Comparison of ENCODE assay signal across 15 cellular contexts in genomic region chr1:234737210-234737761, GRCh38.
DNase-seq lines count a peak whose midpoint lies in the region; ATAC-seq, FAIRE-seq and TF ChIP-seq lines count a peak whose summit lies in the region.
"Had no signal": no experiment of that assay in that cellular context is flagged by ENCODE, and none has a peak within 500 bp of the region (broad histone marks: within the 10 kb centered on the region; RNA-seq: fewer than 3 reads in every experiment).

No MANE protein-coding gene starts in this region.

- CTCF ChIA-PET in HEK293 (lab: Yijun Ruan, JAX) (no interaction called here), H1 (lab: Charles Lee; ENCODE audit: partially characterized antibody) (interaction anchor here (0.6 to 1.7 kb wide), 3 partner anchors 10 to 218 kb away, joined by 3 to 4 read pairs (median 3); no protein-coding TSS in a partner anchor)
- CTCF ChIA-PET in CD8-positive, alpha-beta memory T cell (lab: Charles Lee), result no interaction called here

- H3K36me3 Mint-ChIP-seq in CD8-positive, alpha-beta memory T cell, result no peaks in the 10 kb centered on the region
- no peaks in the 10 kb centered on the region for H3K36me3 Mint-ChIP-seq in H9 (ENCODE audit: insufficient read depth in 1 of 3, low read depth in 3 of 3)

- H4K91ac ChIP-seq in H1 (replicated peaks; ENCODE audit: insufficient read length, low read length), result no peak overlapping the region
- H4K91ac ChIP-seq in H9 (ENCODE audit: insufficient read length, low read depth, low read length), result no peak overlapping the region

- no peaks in the 10 kb centered on the region for H3K9me3 Mint-ChIP-seq in CD8-positive, alpha-beta memory T cell
- H3K9me3 Mint-ChIP-seq in H9, result peaks cover 0 to 4% of the 10 kb centered on the region in 2 experiments; a peak in 1 of 5 replicates

- DNase-seq in activated effector memory CD4-positive, alpha-beta T cell treated with anti-CD3 and anti-CD28 coated beads, Interleukin-2, amount 50 U/mL, for 16 hours, result peak; percentile 12
- DNase-seq in activated effector memory CD4-positive, alpha-beta T cell treated with Interleukin-2 at 50 U/mL for 16 hours, result no peak
- DNase-seq in H1 (ENCODE audit: low read depth in 1 of 2, low spot score in 2 of 2) (no peak), sciatic nerve (ENCODE audit: low spot score) (peak; percentile 23), H9 (no peak), NCI-H524 treated with DMSO at 0.1 percent for 48 hours (lab: John Stamatoyannopoulos, UW) (no peak)
- DNase-seq in CD8-positive, alpha-beta memory T cell, result no peak
- DNase-seq: KG1, NCI-H526 had no signal

- H3K23me2 ChIP-seq in H1 (ENCODE audit: low read depth, low read length) (no peaks in the 10 kb centered on the region), H9 (ENCODE audit: insufficient read length, low read depth, low read length, poor library complexity, severe bottlenecking) (no peaks in the 10 kb centered on the region)

- no peaks in the 10 kb centered on the region for H3K79me2 ChIP-seq in H1 (ENCODE audit: control insufficient read depth in 1 of 2, insufficient read depth in 2 of 2, low read length in 2 of 2)
- no peaks in the 10 kb centered on the region for H3K79me2 ChIP-seq in H9 (ENCODE audit: insufficient read depth, low read length)

- H3K27me3 ChIP-seq in H1 (replicated peaks in 1 of 4; ENCODE audit: control insufficient read depth in 3 of 4, extremely low read depth in 1 of 4, insufficient read depth in 3 of 4, low read length in 3 of 4), result 0 out of 7 replicates have a peak, but pooled peaks cover 0 to 2% (median 0%) of the 10 kb centered on the region in 4 experiments
- H3K27me3 ChIP-seq in CD8-positive, alpha-beta memory T cell (ENCODE audit: insufficient read depth, low read length, poor library complexity, severe bottlenecking), result no peaks in the 10 kb centered on the region
- no peaks in the 10 kb centered on the region for H3K27me3 ChIP-seq in H9 (ENCODE audit: insufficient read depth, low read length)

- H3K4me3 ChIP-seq in HEK293 (ENCODE audit: low read depth, low read length), result no peak overlapping the region
- H3K4me3 ChIP-seq in H1 (ENCODE audit: extremely low read depth in 1 of 4, insufficient read depth in 2 of 4, low read depth in 3 of 4, low read length in 4 of 4), result no peak overlapping the region
- H3K4me3 ChIP-seq in CD8-positive, alpha-beta memory T cell (ENCODE audit: low read length), result no peak overlapping the region
- H3K4me3 ChIP-seq: A549 had no signal

- no peak for TF ChIP-seq POLR2A in H1 (IDR thresholded peaks at IDR 0.05; ENCODE audit: control extremely low read depth in 1 of 2, low read depth in 2 of 2, low read length in 2 of 2)

- H4K8ac ChIP-seq in H1 (ENCODE audit: extremely low read depth, insufficient read depth, low read length) (no peak overlapping the region), H9 (replicated peaks; ENCODE audit: insufficient read length, low read depth, low read length) (no peak overlapping the region)

- no peak overlapping the region for H2AFZ ChIP-seq in H1 (ENCODE audit: low read length)
- H2AFZ ChIP-seq in H9 (ENCODE audit: low read length), result no peak overlapping the region

- H3K4me2 ChIP-seq in H1 (ENCODE audit: insufficient read depth in 1 of 2, low read depth in 2 of 2, low read length in 2 of 2) (no peak overlapping the region), H9 (ENCODE audit: insufficient read depth, insufficient read length, low read length) (no peak overlapping the region)
- H3K4me2 ChIP-seq: A549 had no signal

- H3K79me1 ChIP-seq in H1 (ENCODE audit: low read depth, low read length) (no peaks in the 10 kb centered on the region), H9 (ENCODE audit: insufficient read depth, low read depth, low read length, poor library complexity, severe bottlenecking) (no peaks in the 10 kb centered on the region)

- no peak for TF ChIP-seq RAD21 in H1 (IDR thresholded peaks at IDR 0.05 in 1 of 2, conservative IDR thresholded peaks at IDR 0.05 in 1 of 2; ENCODE audit: low read depth in 2 of 2, low read length in 2 of 2)

- H3K4me1 ChIP-seq in HEK293 (ENCODE audit: control insufficient read depth, insufficient read depth, low read length), result no peaks in the 10 kb centered on the region
- peaks cover 0 to 2% (median 0%) of the 10 kb centered on the region in 4 experiments; a peak in 2 of 7 replicates for H3K4me1 ChIP-seq in H1 (replicated peaks in 1 of 4; ENCODE audit: control insufficient read depth in 3 of 4, insufficient read depth in 4 of 4, low read length in 3 of 4)
- H3K4me1 ChIP-seq in CD8-positive, alpha-beta memory T cell (ENCODE audit: insufficient read depth, low read length), result peaks cover 6% of the 10 kb centered on the region
- H3K4me1 ChIP-seq in H9 (ENCODE audit: insufficient read depth, low read length), result no peaks in the 10 kb centered on the region
- H3K4me1 ChIP-seq: A549 had no signal

- no peak overlapping the region for H2BK20ac ChIP-seq in H1 (ENCODE audit: low read length)
- no peak overlapping the region for H2BK20ac ChIP-seq in H9 (ENCODE audit: low read depth, low read length, poor library complexity, severe bottlenecking)

- H3T11ph ChIP-seq in H9 (ENCODE audit: low read length), result no peak overlapping the region

- no peak for TF ChIP-seq CTCF in HEK293 (tag by site-specific recombination; IDR thresholded peaks at IDR 0.05)
- TF ChIP-seq CTCF in H1 (IDR thresholded peaks at IDR 0.05; ENCODE audit: control extremely low read depth in 1 of 3, insufficient read depth in 1 of 3, low read depth in 1 of 3, low read length in 3 of 3), result no peak
- TF ChIP-seq CTCF in H9 (conservative IDR thresholded peaks at IDR 0.05), result no peak

- H3K9me3 ChIP-seq in HEK293 (ENCODE audit: control insufficient read depth, insufficient read depth, low read depth, low read length), result no peaks in the 10 kb centered on the region
- H3K9me3 ChIP-seq in H1 (ENCODE audit: insufficient read depth in 2 of 2, low read depth in 1 of 2, low read length in 1 of 2), result no peaks in the 10 kb centered on the region
- H3K9me3 ChIP-seq in CD8-positive, alpha-beta memory T cell (ENCODE audit: low read length), result no peaks in the 10 kb centered on the region
- H3K9me3 ChIP-seq in H9 (ENCODE audit: control insufficient read depth, low read depth, low read length), result no peaks in the 10 kb centered on the region
- H3K9me3 ChIP-seq: A549 had no signal

- intact Hi-C loops in sciatic nerve (cut with DNase I), result loop anchor here (10.0 kb wide), 1 partner anchor 328 kb away; no protein-coding TSS in a partner anchor

- no peak overlapping the region for H2BK5ac ChIP-seq in H1 (ENCODE audit: low read depth, low read length)
- H2BK5ac ChIP-seq in H9 (ENCODE audit: insufficient read length, low read length), result no peak overlapping the region

- H3K23ac ChIP-seq in H1 (ENCODE audit: insufficient read length) (no peak overlapping the region), H9 (ENCODE audit: insufficient read length, low read depth, low read length) (no peak overlapping the region)

- H3K27ac ChIP-seq in HEK293 (ENCODE audit: extremely low read depth, low read depth, low read length) (no peak overlapping the region), H1 (ENCODE audit: low read depth, low read length) (no peak overlapping the region), H9 (ENCODE audit: insufficient read length, low read depth, low read length) (no peak overlapping the region)
- no peak overlapping the region for H3K27ac ChIP-seq in CD8-positive, alpha-beta memory T cell (ENCODE audit: low read depth, low read length)

- H3K27me3 Mint-ChIP-seq in CD8-positive, alpha-beta memory T cell, result peaks cover 0 to 2% of the 10 kb centered on the region in 2 donors
- peaks cover 5% of the 10 kb centered on the region; the same call in 1 of the 2 replicates for H3K27me3 Mint-ChIP-seq in H9 (ENCODE audit: low read depth)

- H3K4ac ChIP-seq in H1 (replicated peaks; ENCODE audit: insufficient read length, low read depth, low read length) (no peak overlapping the region), H9 (ENCODE audit: low read depth, low read length) (no peak overlapping the region)

- peak overlapping the region in 1 of 8 donors; percentile 93 for H3K27ac Mint-ChIP-seq in CD8-positive, alpha-beta memory T cell
- H3K27ac Mint-ChIP-seq in H9, result no peak overlapping the region

- FAIRE-seq in H1 (lab: Jason Lieb, UNC), result no peak
- FAIRE-seq: A549, D721Med, GM12892, GM18507, HepG2 had no signal

- POLR2A ChIA-PET in HEK293 (lab: Yijun Ruan, JAX), result interaction anchor here (0.8 to 2.1 kb wide), 2 partner anchors 13 kb away, joined by 3 to 6 read pairs; no protein-coding TSS in a partner anchor
- POLR2A ChIA-PET in H1 (lab: Charles Lee; ENCODE audit: partially characterized antibody), result interaction anchor here (0.6 kb wide), 1 partner anchor 26 kb away, joined by 4 read pairs; no protein-coding TSS in a partner anchor
- POLR2A ChIA-PET in CD8-positive, alpha-beta memory T cell (lab: Charles Lee), result no interaction called here

- no peak for ATAC-seq in sciatic nerve
- ATAC-seq: A549, HepG2 had no signal

- H3K56ac ChIP-seq in H1 (replicated peaks; ENCODE audit: insufficient read length, low read depth, low read length) (no peak overlapping the region), H9 (ENCODE audit: insufficient read length, low read depth, low read length) (no peak overlapping the region)

- H4K20me1 ChIP-seq in H1 (replicated peaks in 1 of 2; ENCODE audit: control insufficient read depth in 1 of 2, insufficient read depth in 2 of 2, low read length in 2 of 2) (no peaks in the 10 kb centered on the region), H9 (ENCODE audit: control insufficient read depth, insufficient read depth, insufficient read length) (no peaks in the 10 kb centered on the region)

- H3K9ac ChIP-seq in H1 (replicated peaks in 1 of 4; ENCODE audit: extremely low read depth in 1 of 4, low read depth in 3 of 4, low read length in 3 of 4) (no peak overlapping the region), H9 (ENCODE audit: extremely low read depth, insufficient read length, low read length) (no peak overlapping the region)

- H2AK5ac ChIP-seq in H1 (ENCODE audit: low read depth, low read length) (0 out of 2 replicates have a peak overlapping the region, but pooled peaks have one; percentile 9), H9 (ENCODE audit: insufficient read length, low read length) (no peak overlapping the region)

- H3K36me3 ChIP-seq in HEK293 (ENCODE audit: control insufficient read depth in 2 of 2, insufficient read depth in 1 of 2, low read length in 2 of 2) (no peaks in the 10 kb centered on the region), H1 (ENCODE audit: control insufficient read depth in 2 of 4, insufficient read depth in 4 of 4, low read length in 3 of 4) (no peaks in the 10 kb centered on the region)
- no peaks in the 10 kb centered on the region for H3K36me3 ChIP-seq in CD8-positive, alpha-beta memory T cell (ENCODE audit: insufficient read depth, low read length)

- TF ChIP-seq EP300 in H1 (IDR thresholded peaks at IDR 0.05; ENCODE audit: borderline replicate concordance in 1 of 2, low read depth in 2 of 2, low read length in 2 of 2), result no peak

- peak overlapping the region; percentile 1; the same call in 1 of the 2 replicates for H2BK15ac ChIP-seq in H1 (ENCODE audit: low read length)
- H2BK15ac ChIP-seq in H9 (ENCODE audit: low read depth, low read length), result no peak overlapping the region

- peaks cover under 1 to 7% (median 4%) of the 10 kb centered on the region in 3 donors for H3K4me1 Mint-ChIP-seq in CD8-positive, alpha-beta memory T cell
- H3K4me1 Mint-ChIP-seq in H9, result peaks cover 35 to 36% of the 10 kb centered on the region in 2 experiments

- H2BK120ac ChIP-seq in H1 (replicated peaks; ENCODE audit: low read depth, low read length) (no peak overlapping the region), H9 (ENCODE audit: low read depth, low read length, poor library complexity, severe bottlenecking) (no peak overlapping the region)

- no peak overlapping the region for H3K4me3 Mint-ChIP-seq in CD8-positive, alpha-beta memory T cell
- no peak overlapping the region for H3K4me3 Mint-ChIP-seq in H9

- H3K14ac ChIP-seq in H1 (ENCODE audit: insufficient read length) (no peak overlapping the region), H9 (ENCODE audit: insufficient read depth, low read length) (no peak overlapping the region)

- peak overlapping the region; percentile 53; the same call in 1 of the 2 replicates for H2BK12ac ChIP-seq in H1 (ENCODE audit: low read depth, low read length)
- H2BK12ac ChIP-seq in H9 (ENCODE audit: insufficient read length, low read depth, low read length), result no peak overlapping the region

- WGBS in H1 (ENCODE audit: extremely low coverage in 1 of 2, insufficient coverage in 1 of 2, insufficient read length in 1 of 2, insufficient replicate concordance in 2 of 2, low coverage in 1 of 2, low lambda C conversion rate in 2 of 2, missing lambda C conversion rate in 1 of 2), 2 experiments, result 92% methylated on average over 7 of the region's 7 CpGs; no CpG with 5 or more reads in 1 of the 2 experiments
- WGBS in H9 (ENCODE audit: extremely low coverage, insufficient read length, low lambda C conversion rate), result no CpG with 5 or more reads among the region's 7 CpGs

- no peak overlapping the region for H4K5ac ChIP-seq in H1 (ENCODE audit: insufficient read length, low read depth, low read length)
- no peak overlapping the region for H4K5ac ChIP-seq in H9 (ENCODE audit: insufficient read length, low read depth, low read length)

- H3K18ac ChIP-seq in H1 (ENCODE audit: extremely low read depth, low read length), result no peak overlapping the region
- H3K18ac ChIP-seq in H9 (ENCODE audit: insufficient read length, low read depth, low read length), result no peak overlapping the region

Comparison
In these comparisons a context has a peak if more than half of its experiments do, and no peak if none do; other contexts are left out.
1. DNase-seq: peak in activated effector memory CD4-positive, alpha-beta T cell treated with anti-CD3 and anti-CD28 coated beads, Interleukin-2, amount 50 U/mL, for 16 hours (single experiment) and sciatic nerve (single experiment); none in activated effector memory CD4-positive, alpha-beta T cell treated with Interleukin-2 at 50 U/mL for 16 hours (single experiment), H1 (0 of 2), CD8-positive, alpha-beta memory T cell (0 of 5), H9 (single experiment) and NCI-H524 treated with DMSO at 0.1 percent for 48 hours (single experiment).